In genomic region chr5:9325549-9325948, GRCh38 we compare ENCODE assay signal across 27 cellular contexts.
"Had no signal": no experiment of that assay in that cellular context is flagged by ENCODE, and none has a peak within 500 bp of the region (broad histone marks: within the 10 kb centered on the region; RNA-seq: fewer than 3 reads in every experiment).

No MANE protein-coding gene starts in this region.

- ATAC-seq: left cardiac atrium; left lung; lower lobe of right lung; naive thymus-derived CD4-positive, alpha-beta T cell; natural killer cell treated with Interleukin-12 subunit alpha and Interleukin-12 subunit beta and Interleukin-15 and Interleukin-18, amount 100 ng/mL, for 72 hours; right lobe of liver; stimulated activated effector memory CD8-positive, alpha-beta T cell treated with anti-CD3 and anti-CD28 coated beads, Interleukin-12 subunit alpha, Interleukin-12 subunit beta, amount 100 ng/mL, for 72 hours; upper lobe of right lung had no signal

- H3K4me3 Mint-ChIP-seq: naive thymus-derived CD4-positive, alpha-beta T cell; natural killer cell treated with Interleukin-12 subunit alpha and Interleukin-12 subunit beta and Interleukin-15 and Interleukin-18, amount 100 ng/mL, for 72 hours; stimulated activated effector memory CD8-positive, alpha-beta T cell treated with anti-CD3 and anti-CD28 coated beads, Interleukin-12 subunit alpha, Interleukin-12 subunit beta, amount 100 ng/mL, for 72 hours; stimulated activated naive CD8-positive, alpha-beta T cell treated with anti-CD3 and anti-CD28 coated beads, Interleukin-15, Interleukin-2, amounts not matched to agents 100 ng/mL and 50 ng/mL, for 24 hours had no signal

- H3K27me3 Mint-ChIP-seq: naive thymus-derived CD4-positive, alpha-beta T cell; natural killer cell treated with Interleukin-12 subunit alpha and Interleukin-12 subunit beta and Interleukin-15 and Interleukin-18, amount 100 ng/mL, for 72 hours; progenitor cell of endocrine pancreas; stimulated activated naive CD8-positive, alpha-beta T cell treated with anti-CD3 and anti-CD28 coated beads, Interleukin-15, Interleukin-2, amounts not matched to agents 100 ng/mL and 50 ng/mL, for 24 hours had no signal

- H3K27me3 ChIP-seq: left lung, ovary, right atrium auricular region, right lobe of liver, suprapubic skin, tibial artery, upper lobe of right lung had no signal

- DNase-seq: hippocampal formation; kidney glomerular epithelial cell; left cardiac atrium; left lung; lower lobe of right lung; mammary epithelial cell; mesenchymal stem cell; naive thymus-derived CD4-positive, alpha-beta T cell; ovary; right lobe of liver; stimulated activated CD4-positive, alpha-beta T cell treated with anti-CD3 and anti-CD28 coated beads, Interleukin-12 subunit alpha, Interleukin-12 subunit beta, amount 100 ng/mL, for 4 hours; stimulated activated CD4-positive, alpha-beta T cell treated with anti-CD3 and anti-CD28 coated beads, Interleukin-15, amount 100 ng/mL, for 24 hours; stimulated activated CD4-positive, alpha-beta T cell treated with anti-CD3 and anti-CD28 coated beads, Interleukin-2, amount 100 ng/mL, for 24 hours; stimulated activated CD4-positive, alpha-beta T cell treated with anti-CD3 and anti-CD28 coated beads, Interleukin-4, amount 100 ng/mL, for 1 hour; stimulated activated naive CD4-positive, alpha-beta T cell; tibial artery; trophoblast cell; upper lobe of right lung had no signal

- H3K36me3 Mint-ChIP-seq: naive thymus-derived CD4-positive, alpha-beta T cell; natural killer cell treated with Interleukin-12 subunit alpha and Interleukin-12 subunit beta and Interleukin-15 and Interleukin-18, amount 100 ng/mL, for 72 hours; stimulated activated effector memory CD8-positive, alpha-beta T cell treated with anti-CD3 and anti-CD28 coated beads, Interleukin-12 subunit alpha, Interleukin-12 subunit beta, amount 100 ng/mL, for 72 hours had no signal

- H3K4me1 Mint-ChIP-seq: naive thymus-derived CD4-positive, alpha-beta T cell; stimulated activated effector memory CD8-positive, alpha-beta T cell treated with anti-CD3 and anti-CD28 coated beads, Interleukin-12 subunit alpha, Interleukin-12 subunit beta, amount 100 ng/mL, for 72 hours had no signal

- H3K27ac ChIP-seq: left lung, lower lobe of right lung, ovary, right atrium auricular region, right lobe of liver, suprapubic skin, thoracic aorta, tibial artery, upper lobe of right lung had no signal

- H3K27ac Mint-ChIP-seq: naive thymus-derived CD4-positive, alpha-beta T cell; natural killer cell treated with Interleukin-12 subunit alpha and Interleukin-12 subunit beta and Interleukin-15 and Interleukin-18, amount 100 ng/mL, for 72 hours; progenitor cell of endocrine pancreas; stimulated activated effector memory CD8-positive, alpha-beta T cell treated with anti-CD3 and anti-CD28 coated beads, Interleukin-12 subunit alpha, Interleukin-12 subunit beta, amount 100 ng/mL, for 72 hours; stimulated activated naive CD8-positive, alpha-beta T cell treated with anti-CD3 and anti-CD28 coated beads, Interleukin-15, Interleukin-2, amounts not matched to agents 100 ng/mL and 50 ng/mL, for 24 hours had no signal

- H3K4me3 ChIP-seq: left lung, lower lobe of right lung, ovary, right atrium auricular region, right lobe of liver, suprapubic skin, thoracic aorta, tibial artery, upper lobe of right lung had no signal

- H3K36me3 ChIP-seq: left lung, lower lobe of right lung, ovary, right atrium auricular region, right lobe of liver, suprapubic skin, thoracic aorta, tibial artery, upper lobe of right lung had no signal

- H3K4me1 ChIP-seq: left lung, lower lobe of right lung, right atrium auricular region, right lobe of liver, suprapubic skin, tibial artery, upper lobe of right lung had no signal

- FAIRE-seq: keratinocyte, urothelium cell line had no signal

- H3K9me3 ChIP-seq: left lung, lower lobe of right lung, ovary, right atrium auricular region, right lobe of liver, suprapubic skin, thoracic aorta, tibial artery, upper lobe of right lung had no signal
